In genomic region chr20:63498950-63499332, GRCh38 we compare ENCODE assay signal across 8 cellular contexts. TPM values are rescaled to one million over a fixed set of nuclear protein-coding genes. Genes with fewer than 3 reads are reported as not detected.
DNase-seq lines count a peak whose midpoint lies in the region; ATAC-seq and TF ChIP-seq lines count a peak whose summit lies in the region.

Gene EEF1A2, minus strand, starts transcription at chr20:63499083. Its CDS starts 1,320 bp downstream, at chr20:63497763.

- TF ChIP-seq CTCF in Calu3 (IDR thresholded peaks at IDR 0.05; ENCODE audit: unreplicated experiment) = peak; percentile 38
- TF ChIP-seq CTCF in heart right ventricle (IDR thresholded peaks at IDR 0.05) = peak in 7 of 9 donors; percentile 8 to 49 (median 24)

- H3K4me3 Mint-ChIP-seq in Calu3 (ENCODE audit: low read depth, unreplicated experiment) = peak within 1 kb of the TSS; percentile 75

- DNase-seq in Calu3 = peak; percentile 73
- peak; percentile 43 for DNase-seq in M059J (ENCODE audit: low read depth)
- DNase-seq in activated effector memory CD4-positive, alpha-beta T cell treated with Interleukin-2 at 50 U/mL for 16 hours = peak; percentile 45
- peak in 1 of 2 donors; percentile 77 for DNase-seq in heart right ventricle
- DNase-seq in SIG-M5 (lab: John Stamatoyannopoulos, UW) = no peak

- no peaks in the 10 kb centered on the region for H3K9me3 Mint-ChIP-seq in Calu3 (ENCODE audit: low read depth, unreplicated experiment)

- ATAC-seq in heart right ventricle (peak in 4 of 8 donors; percentile 7 to 18 (median 12)), HG02642 (IDR thresholded peaks at IDR 0.05; ENCODE audit: poor library complexity, unreplicated experiment) (no peak), GM21360 (IDR thresholded peaks at IDR 0.05; ENCODE audit: unreplicated experiment) (no peak)

- BruUV-seq in Calu3 (replicated peaks; lab: Mats Ljungman, UMichigan) = no TSS peak

- H3K27me3 ChIP-seq in heart right ventricle (peaks cover 0 to 64% (median 44%) of the 10 kb centered on the region in 7 donors), skeletal muscle tissue (ENCODE audit: control insufficient read depth in 3 of 3, insufficient read depth in 3 of 3, low read length in 3 of 3) (peaks cover 0 to 16% (median 4%) of the 10 kb centered on the region in 3 donors)

- H3K4me3 ChIP-seq in heart right ventricle (peak within 1 kb of the TSS; percentile 45 to 67 (median 60)), skeletal muscle tissue (ENCODE audit: low read length in 3 of 3) (peak within 1 kb of the TSS; percentile 73 to 88 (median 85))

- no peaks in the 10 kb centered on the region for H3K4me1 Mint-ChIP-seq in Calu3 (ENCODE audit: low read depth, unreplicated experiment)

- peaks cover 0 to 20% (median 0%) of the 10 kb centered on the region in 9 donors for H3K36me3 ChIP-seq in heart right ventricle
- peaks cover 7 to 32% (median 21%) of the 10 kb centered on the region in 3 donors for H3K36me3 ChIP-seq in skeletal muscle tissue (ENCODE audit: control insufficient read depth in 3 of 3, insufficient read depth in 3 of 3, low read length in 3 of 3)

- H3K4me1 ChIP-seq in heart right ventricle (peaks cover 10 to 63% (median 48%) of the 10 kb centered on the region in 9 donors), skeletal muscle tissue (ENCODE audit: control insufficient read depth in 3 of 3, insufficient read depth in 3 of 3, low read length in 3 of 3) (peaks cover 44 to 71% (median 67%) of the 10 kb centered on the region in 3 donors)

- H3K27me3 Mint-ChIP-seq in Calu3 (ENCODE audit: unreplicated experiment) = peaks cover 10% of the 10 kb centered on the region

- H3K27ac ChIP-seq in heart right ventricle = peak within 1 kb of the TSS; percentile 75 to 98 (median 91)
- H3K27ac ChIP-seq in skeletal muscle tissue (ENCODE audit: low read depth, low read length) = peak within 1 kb of the TSS; percentile 99

- H3K9ac ChIP-seq in skeletal muscle tissue (ENCODE audit: low read depth in 1 of 3, low read length in 3 of 3) = peak within 1 kb of the TSS; percentile 84 to 95 (median 94)

- peak within 1 kb of the TSS; percentile 50 for H3K27ac Mint-ChIP-seq in Calu3 (ENCODE audit: unreplicated experiment)

- peaks cover 45% of the 10 kb centered on the region for H3K36me3 Mint-ChIP-seq in Calu3 (ENCODE audit: insufficient read depth, unreplicated experiment)

- CTCF ChIA-PET in Calu3 (lab: Charles Lee) = no interaction called here

- H3K9me3 ChIP-seq in heart right ventricle = no peaks in the 10 kb centered on the region
- no peaks in the 10 kb centered on the region for H3K9me3 ChIP-seq in skeletal muscle tissue (ENCODE audit: control insufficient read depth in 3 of 3, low read length in 3 of 3)

- intact Hi-C loops in Calu3 (cut with micrococcal nuclease; ENCODE audit: unreplicated experiment) = loop anchor here (2.0 kb wide), 1 partner anchor 22 kb away; the partner anchor contains the start of gene PPDPF
- intact Hi-C loops in heart right ventricle (cut with DNase I) = loop anchor here in 1 of 10 donors (5.0 kb wide), 1 partner anchor 1122 kb away; no protein-coding TSS in a partner anchor

- WGBS in heart right ventricle, 2 donors = 0% methylated on average over 38 to 53 of the region's 58 CpGs

RNA-seq across cellular contexts. Expression of gene EEF1A2, which starts in this region (rescaled TPM):
- total RNA-seq in Calu3 (2022) (359 and 393 TPM in 2 replicates), heart right ventricle (1,000 to 10,000 TPM; 1,074 to 1,437 (median 1,307) TPM), skeletal muscle tissue (255 TPM)
- total RNA-seq in M059J (2014; rRNA removed; shearing (Covaris generic)) = 154 and 260 TPM in 2 replicates
- 1,000 to 10,000 TPM in 1 of 2 donors, 100 to 1,000 TPM in 1; 881 to 1,465 TPM for polyA plus RNA-seq in heart right ventricle
